Comparison of ENCODE assay signal across 10 cellular contexts in genomic region chr4:3879681-3880594, GRCh38.
DNase-seq lines count a peak whose midpoint lies in the region; ATAC-seq and TF ChIP-seq lines count a peak whose summit lies in the region.
"Had no signal": no experiment of that assay in that cellular context is flagged by ENCODE, and none has a peak within 500 bp of the region (broad histone marks: within the 10 kb centered on the region; RNA-seq: fewer than 3 reads in every experiment).

No MANE protein-coding gene starts in this region.

- no TSS peak for BruUV-seq in OCI-LY7 (replicated peaks; lab: Mats Ljungman, UMichigan)

- no peaks in the 10 kb centered on the region for H4K20me1 ChIP-seq in OCI-LY7 (ENCODE audit: insufficient read depth, low read length)

- intact Hi-C loops in activated CD4-positive, alpha-beta T cell treated with anti-CD3 and anti-CD28 coated beads, Interleukin-2, amount 10 ng/mL, durations not matched to agents 24 days and 14 days (cut with micrococcal nuclease) = loop anchor here (10.0 kb wide), 1 partner anchor 535 kb away; no protein-coding TSS in a partner anchor
- intact Hi-C loops in left ventricle myocardium inferior (cut with micrococcal nuclease) = no loop called here
- intact Hi-C loops in OCI-LY7 (cut with micrococcal nuclease; ENCODE audit: unreplicated experiment) = loop anchor here (5.0 to 10.0 kb wide), 2 partner anchors 85 to 133 kb away; no protein-coding TSS in a partner anchor

- DNase-seq in NCI-H526 (lab: John Stamatoyannopoulos, UW) = peak; percentile 54 to 84
- DNase-seq in NCI-H526 treated with DMSO at 0.1 percent for 48 hours (lab: John Stamatoyannopoulos, UW) = no peak
- DNase-seq in activated CD4-positive, alpha-beta T cell treated with anti-CD3 and anti-CD28 coated beads, Interleukin-2, amount 10 ng/mL, durations not matched to agents 24 days and 14 days = peak; percentile 70
- no peak for DNase-seq in left ventricle myocardium inferior
- no peak for DNase-seq in stimulated activated naive B cell treated with anti-CD40 and anti-IgM and Interleukin-4, amounts not matched to agents 10 μg/mL and 1 μg/mL and 100 μg/mL, for 72 hours
- DNase-seq in OCI-LY7 (ENCODE audit: low spot score) = no peak
- DNase-seq in COLO668 (lab: John Stamatoyannopoulos, UW; ENCODE audit: unreplicated experiment) = no peak
- DNase-seq: amniotic stem cell had no signal

- no peak overlapping the region for H3K27ac ChIP-seq in left ventricle myocardium inferior (replicated peaks)
- H3K27ac ChIP-seq in OCI-LY7 (ENCODE audit: low read depth, low read length, poor library complexity, severe bottlenecking) = no peak overlapping the region
- H3K27ac ChIP-seq: 22Rv1 had no signal

- ATAC-seq in stimulated activated naive B cell treated with anti-CD40 and anti-IgM and Interleukin-4, amounts not matched to agents 10 μg/mL and 1 μg/mL and 100 μg/mL, for 72 hours (replicated peaks) = peak; percentile 57 to 60
- ATAC-seq in HG03280 (IDR thresholded peaks at IDR 0.05; ENCODE audit: unreplicated experiment) = no peak

- H3K9me3 ChIP-seq in left ventricle myocardium inferior (replicated peaks) (peaks cover 14% of the 10 kb centered on the region), OCI-LY7 (ENCODE audit: low read length) (no peaks in the 10 kb centered on the region)

- H3K27ac Mint-ChIP-seq in activated CD4-positive, alpha-beta T cell treated with anti-CD3 and anti-CD28 coated beads, Interleukin-2, amount 10 ng/mL, durations not matched to agents 24 days and 14 days = no peak overlapping the region
- H3K27ac Mint-ChIP-seq in stimulated activated naive B cell treated with anti-CD40 and anti-IgM and Interleukin-4, amounts not matched to agents 10 μg/mL and 1 μg/mL and 100 μg/mL, for 72 hours = no peak overlapping the region

- H3K4me2 ChIP-seq in OCI-LY7 (ENCODE audit: low read length) = no peak overlapping the region

- H3K36me3 Mint-ChIP-seq in activated CD4-positive, alpha-beta T cell treated with anti-CD3 and anti-CD28 coated beads, Interleukin-2, amount 10 ng/mL, durations not matched to agents 24 days and 14 days (ENCODE audit: low read depth) = no peaks in the 10 kb centered on the region
- peaks cover 7 to 11% of the 10 kb centered on the region in 2 donors for H3K36me3 Mint-ChIP-seq in stimulated activated naive B cell treated with anti-CD40 and anti-IgM and Interleukin-4, amounts not matched to agents 10 μg/mL and 1 μg/mL and 100 μg/mL, for 72 hours

- peaks cover 6% of the 10 kb centered on the region for H3K9me3 Mint-ChIP-seq in activated CD4-positive, alpha-beta T cell treated with anti-CD3 and anti-CD28 coated beads, Interleukin-2, amount 10 ng/mL, durations not matched to agents 24 days and 14 days
- peaks cover 11 to 19% of the 10 kb centered on the region in 2 donors for H3K9me3 Mint-ChIP-seq in stimulated activated naive B cell treated with anti-CD40 and anti-IgM and Interleukin-4, amounts not matched to agents 10 μg/mL and 1 μg/mL and 100 μg/mL, for 72 hours

- peaks cover 4% of the 10 kb centered on the region for H3K4me1 Mint-ChIP-seq in activated CD4-positive, alpha-beta T cell treated with anti-CD3 and anti-CD28 coated beads, Interleukin-2, amount 10 ng/mL, durations not matched to agents 24 days and 14 days
- H3K4me1 Mint-ChIP-seq in stimulated activated naive B cell treated with anti-CD40 and anti-IgM and Interleukin-4, amounts not matched to agents 10 μg/mL and 1 μg/mL and 100 μg/mL, for 72 hours = peaks cover 13 to 19% of the 10 kb centered on the region in 2 donors

- H2AFZ ChIP-seq in OCI-LY7 (ENCODE audit: low read length) = no peak overlapping the region

- no peak overlapping the region for H3K4me3 Mint-ChIP-seq in activated CD4-positive, alpha-beta T cell treated with anti-CD3 and anti-CD28 coated beads, Interleukin-2, amount 10 ng/mL, durations not matched to agents 24 days and 14 days
- peak overlapping the region in 1 of 2 donors; percentile 44 for H3K4me3 Mint-ChIP-seq in stimulated activated naive B cell treated with anti-CD40 and anti-IgM and Interleukin-4, amounts not matched to agents 10 μg/mL and 1 μg/mL and 100 μg/mL, for 72 hours

- H3K9me2 ChIP-seq in OCI-LY7 (ENCODE audit: insufficient read depth, low read length) = no peaks in the 10 kb centered on the region

- CTCF ChIA-PET in OCI-LY7 (lab: Charles Lee; ENCODE audit: unreplicated experiment) = no interaction called here

- POLR2A ChIA-PET in OCI-LY7 (lab: Charles Lee) = no interaction called here

- TF ChIP-seq CTCF in left ventricle myocardium inferior (IDR thresholded peaks at IDR 0.05; ENCODE audit: borderline replicate concordance) = no peak
- no peak for TF ChIP-seq CTCF in OCI-LY7 (conservative IDR thresholded peaks at IDR 0.05; ENCODE audit: low read length)

- no peaks in the 10 kb centered on the region for H3K79me2 ChIP-seq in OCI-LY7 (ENCODE audit: insufficient read depth, low read depth, low read length)

- H3K36me3 ChIP-seq in left ventricle myocardium inferior (no peaks in the 10 kb centered on the region), OCI-LY7 (ENCODE audit: insufficient read depth, low read length) (no peaks in the 10 kb centered on the region)

- peaks cover 37% of the 10 kb centered on the region for H3K27me3 Mint-ChIP-seq in activated CD4-positive, alpha-beta T cell treated with anti-CD3 and anti-CD28 coated beads, Interleukin-2, amount 10 ng/mL, durations not matched to agents 24 days and 14 days
- peaks cover 61 to 65% of the 10 kb centered on the region in 2 donors for H3K27me3 Mint-ChIP-seq in stimulated activated naive B cell treated with anti-CD40 and anti-IgM and Interleukin-4, amounts not matched to agents 10 μg/mL and 1 μg/mL and 100 μg/mL, for 72 hours

- H3K27me3 ChIP-seq in left ventricle myocardium inferior (ENCODE audit: low read depth) = peaks cover 95% of the 10 kb centered on the region

- H3K4me3 ChIP-seq in left ventricle myocardium inferior (peak overlapping the region; percentile 19), OCI-LY7 (ENCODE audit: low read depth, low read length, poor library complexity, severe bottlenecking) (no peak overlapping the region)

- H3K4me1 ChIP-seq in left ventricle myocardium inferior (peaks cover 17% of the 10 kb centered on the region), OCI-LY7 (ENCODE audit: insufficient read depth, low read length, poor library complexity, severe bottlenecking) (no peaks in the 10 kb centered on the region)

Comparison
In these comparisons a context has a peak if more than half of its experiments do, and no peak if none do; other contexts are left out.
1. DNase-seq: peak in NCI-H526 (2 of 2) and activated CD4-positive, alpha-beta T cell treated with anti-CD3 and anti-CD28 coated beads, Interleukin-2, amount 10 ng/mL, durations not matched to agents 24 days and 14 days (single experiment); none in NCI-H526 treated with DMSO at 0.1 percent for 48 hours (single experiment), left ventricle myocardium inferior (single experiment), stimulated activated naive B cell treated with anti-CD40 and anti-IgM and Interleukin-4, amounts not matched to agents 10 μg/mL and 1 μg/mL and 100 μg/mL, for 72 hours (single experiment), OCI-LY7 (single experiment) and COLO668 (single experiment).